ENCODE assay signal across 7 cellular contexts in genomic region chr12:131201915-131202314, GRCh38.
DNase-seq lines count a peak whose midpoint lies in the region; ATAC-seq, FAIRE-seq and TF ChIP-seq lines count a peak whose summit lies in the region.
"Not testable (repeated sequence)": the region's sequence is repeated elsewhere in the genome, so short reads cannot be mapped to it uniquely, and the experiment has no call there.

No MANE protein-coding gene starts in this region.

- TF ChIP-seq RAD21 in A549 (conservative IDR thresholded peaks at IDR 0.05 in 1 of 2, IDR thresholded peaks at IDR 0.05 in 1 of 2) = not testable (repeated sequence)

- not testable (repeated sequence) for H3K27me3 ChIP-seq in bronchial epithelial cell (ENCODE audit: control insufficient read depth, insufficient read depth, low read length); upper lobe of right lung

- TF ChIP-seq POLR2A in A549 (IDR thresholded peaks at IDR 0.05; ENCODE audit: low read length) = not testable (repeated sequence)

- H3K9me3 Mint-ChIP-seq in activated CD4-positive, alpha-beta T cell treated with anti-CD3 and anti-CD28 coated beads for 36 hours (ENCODE audit: low read depth); activated T-helper 17 cell treated with anti-CD3 and anti-CD28 coated beads, Interleukin-2, amount 50 U/mL, for 72 hours; activated naive CD8-positive, alpha-beta T cell treated with anti-CD3 and anti-CD28 coated beads, Interleukin-2, amount 10 ng/mL, durations not matched to agents 7 days and 5 days: not testable (repeated sequence)

- WGBS in A549 (ENCODE audit: missing lambda C conversion rate) = no CpG with 5 or more reads among the region's 20 CpGs

- not testable (repeated sequence) for H3K9me3 ChIP-seq in A549, upper lobe of right lung

- not testable (repeated sequence) for H3K4me1 Mint-ChIP-seq in activated CD4-positive, alpha-beta T cell treated with anti-CD3 and anti-CD28 coated beads for 36 hours; activated T-helper 17 cell treated with anti-CD3 and anti-CD28 coated beads, Interleukin-2, amount 50 U/mL, for 72 hours; activated naive CD8-positive, alpha-beta T cell treated with anti-CD3 and anti-CD28 coated beads, Interleukin-2, amount 10 ng/mL, durations not matched to agents 7 days and 5 days

- intact Hi-C loops in activated CD4-positive, alpha-beta T cell treated with anti-CD3 and anti-CD28 coated beads for 36 hours (cut with DNase I, micrococcal nuclease); upper lobe of right lung (cut with DNase I): not testable (repeated sequence)

- not testable (repeated sequence) for H3K4me1 ChIP-seq in A549, upper lobe of right lung

- not testable (repeated sequence) for H3K27ac ChIP-seq in A549, upper lobe of right lung

- not testable (repeated sequence) for H3K4me3 ChIP-seq in A549; bronchial epithelial cell (ENCODE audit: low read depth, low read length); upper lobe of right lung

- TF ChIP-seq CTCF in A549 (IDR thresholded peaks at IDR 0.05); bronchial epithelial cell (IDR thresholded peaks at IDR 0.05; ENCODE audit: insufficient read depth, low read length, severe bottlenecking); upper lobe of right lung (IDR thresholded peaks at IDR 0.05): not testable (repeated sequence)

- FAIRE-seq in A549 (lab: Jason Lieb, UNC) (peak; percentile 28), HTR-8/SVneo (lab: Jason Lieb, UNC) (peak; percentile 77), bronchial epithelial cell (lab: Jason Lieb, UNC) (peak; percentile 97)

- TF ChIP-seq EP300 in A549 (IDR thresholded peaks at IDR 0.05) = not testable (repeated sequence)

- POLR2A ChIA-PET in A549 (lab: Yijun Ruan, JAX); activated CD4-positive, alpha-beta T cell treated with anti-CD3 and anti-CD28 coated beads for 36 hours (lab: Charles Lee); activated naive CD8-positive, alpha-beta T cell treated with anti-CD3 and anti-CD28 coated beads, Interleukin-2, amount 10 ng/mL, durations not matched to agents 7 days and 5 days (lab: Charles Lee): not testable (repeated sequence)

- not testable (repeated sequence) for DNase-seq in A549 (ENCODE audit: low read depth in 1 of 2, low spot score in 1 of 2); HTR-8/SVneo (ENCODE audit: insufficient read length, low spot score); activated CD4-positive, alpha-beta T cell treated with anti-CD3 and anti-CD28 coated beads for 36 hours; activated naive CD8-positive, alpha-beta T cell treated with anti-CD3 and anti-CD28 coated beads, Interleukin-2, amount 10 ng/mL, durations not matched to agents 7 days and 5 days; bronchial epithelial cell (ENCODE audit: low read depth); upper lobe of right lung

- not testable (repeated sequence) for H3K27me3 Mint-ChIP-seq in activated CD4-positive, alpha-beta T cell treated with anti-CD3 and anti-CD28 coated beads for 36 hours; activated T-helper 17 cell treated with anti-CD3 and anti-CD28 coated beads, Interleukin-2, amount 50 U/mL, for 72 hours; activated naive CD8-positive, alpha-beta T cell treated with anti-CD3 and anti-CD28 coated beads, Interleukin-2, amount 10 ng/mL, durations not matched to agents 7 days and 5 days

- H3K27ac Mint-ChIP-seq in activated CD4-positive, alpha-beta T cell treated with anti-CD3 and anti-CD28 coated beads for 36 hours; activated T-helper 17 cell treated with anti-CD3 and anti-CD28 coated beads, Interleukin-2, amount 50 U/mL, for 72 hours; activated naive CD8-positive, alpha-beta T cell treated with anti-CD3 and anti-CD28 coated beads, Interleukin-2, amount 10 ng/mL, durations not matched to agents 7 days and 5 days: not testable (repeated sequence)

- ATAC-seq in A549 = not testable (repeated sequence)
- peak; percentile 86 for ATAC-seq in activated CD4-positive, alpha-beta T cell treated with anti-CD3 and anti-CD28 coated beads for 36 hours
- peak; percentile 80 for ATAC-seq in activated T-helper 17 cell treated with anti-CD3 and anti-CD28 coated beads, Interleukin-2, amount 50 U/mL, for 72 hours (replicated peaks)
- ATAC-seq in activated naive CD8-positive, alpha-beta T cell treated with anti-CD3 and anti-CD28 coated beads, Interleukin-2, amount 10 ng/mL, durations not matched to agents 7 days and 5 days (ENCODE audit: low read depth) = peak; percentile 54
- ATAC-seq in upper lobe of right lung = peak; percentile 22

- CTCF ChIA-PET in A549 (lab: Yijun Ruan, JAX); activated CD4-positive, alpha-beta T cell treated with anti-CD3 and anti-CD28 coated beads for 36 hours (lab: Charles Lee): not testable (repeated sequence)

- H3K36me3 ChIP-seq in bronchial epithelial cell (ENCODE audit: control insufficient read depth, insufficient read depth, low read length); upper lobe of right lung: not testable (repeated sequence)

- not testable (repeated sequence) for H3K4me3 Mint-ChIP-seq in activated CD4-positive, alpha-beta T cell treated with anti-CD3 and anti-CD28 coated beads for 36 hours; activated T-helper 17 cell treated with anti-CD3 and anti-CD28 coated beads, Interleukin-2, amount 50 U/mL, for 72 hours; activated naive CD8-positive, alpha-beta T cell treated with anti-CD3 and anti-CD28 coated beads, Interleukin-2, amount 10 ng/mL, durations not matched to agents 7 days and 5 days

- H3K36me3 Mint-ChIP-seq in activated CD4-positive, alpha-beta T cell treated with anti-CD3 and anti-CD28 coated beads for 36 hours (ENCODE audit: low read depth); activated T-helper 17 cell treated with anti-CD3 and anti-CD28 coated beads, Interleukin-2, amount 50 U/mL, for 72 hours (ENCODE audit: low read depth); activated naive CD8-positive, alpha-beta T cell treated with anti-CD3 and anti-CD28 coated beads, Interleukin-2, amount 10 ng/mL, durations not matched to agents 7 days and 5 days: not testable (repeated sequence)

- not testable (repeated sequence) for H3K4me2 ChIP-seq in A549
